In the genomic region with DNA sequence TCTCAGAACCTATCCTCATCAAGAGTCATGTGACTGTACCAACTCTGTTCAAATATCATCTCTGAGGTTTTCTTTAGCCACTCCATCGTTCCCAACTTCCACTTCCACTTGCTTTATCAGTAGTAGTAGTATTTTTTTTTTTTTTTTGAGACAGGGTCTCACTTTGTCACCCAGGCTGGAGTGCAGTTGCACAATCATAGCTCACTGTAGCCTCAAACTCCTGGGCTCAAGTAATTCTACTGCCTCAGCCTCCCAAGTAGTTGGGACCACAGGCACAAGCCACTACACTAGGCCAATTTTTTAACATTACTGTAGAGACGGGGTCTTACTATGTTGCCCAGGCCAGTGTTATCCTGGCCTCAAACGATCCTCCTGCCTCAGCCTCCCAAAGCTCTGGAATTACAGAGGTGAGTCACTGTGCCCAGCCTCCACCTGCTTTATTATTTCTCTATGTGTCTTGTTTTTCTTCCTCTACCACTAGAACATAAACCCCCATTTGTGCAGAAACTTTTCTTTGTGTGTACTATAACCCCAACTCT, we compare ENCODE assay signal across 26 cellular contexts. TPM values are rescaled to one million over a fixed set of nuclear protein-coding genes. Genes with fewer than 3 reads are reported as not detected.
DNase-seq lines count a peak whose midpoint lies in the region; ATAC-seq, FAIRE-seq and TF ChIP-seq lines count a peak whose summit lies in the region.
"Had no signal": no experiment of that assay in that cellular context is flagged by ENCODE, and none has a peak within 500 bp of the region (broad histone marks: within the 10 kb centered on the region; RNA-seq: fewer than 3 reads in every experiment).

No MANE protein-coding gene starts in this region.

- TF ChIP-seq POLR2A in HepG2 (IDR thresholded peaks at IDR 0.05; ENCODE audit: insufficient read depth in 1 of 2, low read depth in 2 of 2, low read length in 2 of 2) (no peak), right lobe of liver (IDR thresholded peaks at IDR 0.05) (no peak)

- no peaks in the 10 kb centered on the region for H3K27me3 Mint-ChIP-seq in activated CD4-positive, alpha-beta T cell treated with anti-CD3 and anti-CD28 coated beads, Interleukin-2, amount 10 ng/mL, durations not matched to agents 24 days and 14 days
- H3K27me3 Mint-ChIP-seq: CD4-positive, alpha-beta memory T cell; IgD-negative memory B cell had no signal

- FAIRE-seq in HepG2 (lab: Jason Lieb, UNC): no peak
- FAIRE-seq: GM12878 had no signal

- no peaks in the 10 kb centered on the region for H3K9me3 ChIP-seq in HepG2 (ENCODE audit: low read length)
- no peaks in the 10 kb centered on the region for H3K9me3 ChIP-seq in right lobe of liver
- H3K9me3 ChIP-seq in osteoblast (ENCODE audit: low read depth, low read length): no peaks in the 10 kb centered on the region
- no peaks in the 10 kb centered on the region for H3K9me3 ChIP-seq in right cardiac atrium (ENCODE audit: control insufficient read depth, low read length)
- H3K9me3 ChIP-seq: BLaER1, Caco-2, HAP-1, SJSA1 had no signal

- H3K36me3 Mint-ChIP-seq in activated CD4-positive, alpha-beta T cell treated with anti-CD3 and anti-CD28 coated beads, Interleukin-2, amount 10 ng/mL, durations not matched to agents 24 days and 14 days (ENCODE audit: low read depth): peaks cover 66% of the 10 kb centered on the region

- BruUV-seq in HepG2 (replicated peaks; lab: Mats Ljungman, UMichigan): no TSS peak

- H3K4me2 ChIP-seq in HepG2 (ENCODE audit: low read depth, low read length) (no peak overlapping the region), osteoblast (ENCODE audit: insufficient read depth, low read length) (no peak overlapping the region)
- H3K4me2 ChIP-seq: BLaER1, PC-9 had no signal

- POLR2A ChIA-PET in HepG2 (lab: Yijun Ruan, JAX): no interaction called here

- H3K9me3 Mint-ChIP-seq in activated CD4-positive, alpha-beta T cell treated with anti-CD3 and anti-CD28 coated beads, Interleukin-2, amount 10 ng/mL, durations not matched to agents 24 days and 14 days: no peaks in the 10 kb centered on the region
- H3K9me3 Mint-ChIP-seq: IgD-negative memory B cell had no signal

- H3K4me1 Mint-ChIP-seq in activated CD4-positive, alpha-beta T cell treated with anti-CD3 and anti-CD28 coated beads, Interleukin-2, amount 10 ng/mL, durations not matched to agents 24 days and 14 days: peaks cover 68% of the 10 kb centered on the region

- no peak overlapping the region for H3K4me3 ChIP-seq in HepG2 (replicated peaks in 1 of 3; ENCODE audit: insufficient read depth in 1 of 3, low read depth in 2 of 3, low read length in 3 of 3)
- no peak overlapping the region for H3K4me3 ChIP-seq in right lobe of liver
- H3K4me3 ChIP-seq in osteoblast (ENCODE audit: insufficient read depth, low read length): no peak overlapping the region
- H3K4me3 ChIP-seq in right cardiac atrium (ENCODE audit: low read length): no peak overlapping the region
- H3K4me3 ChIP-seq: BLaER1, GM12878, HAP-1, PC-9, SJSA1 had no signal

- peaks cover 9 to 52% of the 10 kb centered on the region in 2 experiments for H3K36me3 ChIP-seq in HepG2 (replicated peaks in 1 of 2; ENCODE audit: control insufficient read depth in 1 of 2, insufficient read depth in 2 of 2, low read length in 2 of 2)
- H3K36me3 ChIP-seq in right lobe of liver: no peaks in the 10 kb centered on the region
- H3K36me3 ChIP-seq in osteoblast (ENCODE audit: insufficient read depth, low read length): peaks cover 16% of the 10 kb centered on the region

- no peak for TF ChIP-seq RAD21 in HepG2 (CRISPR knock-in tag; IDR thresholded peaks at IDR 0.05)

- CTCF ChIA-PET in HepG2 (lab: Yijun Ruan, JAX; ENCODE audit: low intra/inter-chr PET ratio, low total read pairs): no interaction called here

- H3K4me1 ChIP-seq in HepG2 (ENCODE audit: insufficient read depth, low read length): peaks cover 29% of the 10 kb centered on the region
- no peaks in the 10 kb centered on the region for H3K4me1 ChIP-seq in right lobe of liver
- H3K4me1 ChIP-seq in osteoblast (ENCODE audit: insufficient read depth, low read length): peaks cover 21% of the 10 kb centered on the region
- H3K4me1 ChIP-seq in right cardiac atrium (ENCODE audit: control insufficient read depth, insufficient read depth, low read length): no peaks in the 10 kb centered on the region

- TF ChIP-seq CTCF in HepG2 (CRISPR knock-in tag; IDR thresholded peaks at IDR 0.05) (no peak), right lobe of liver (IDR thresholded peaks at IDR 0.05) (no peak), osteoblast (IDR thresholded peaks at IDR 0.05; ENCODE audit: extremely low read depth, low read depth, low read length) (no peak)

- H3K27ac Mint-ChIP-seq in activated CD4-positive, alpha-beta T cell treated with anti-CD3 and anti-CD28 coated beads, Interleukin-2, amount 10 ng/mL, durations not matched to agents 24 days and 14 days: peak overlapping the region; percentile 7
- H3K27ac Mint-ChIP-seq: IgD-negative memory B cell had no signal

- intact Hi-C loops in activated CD4-positive, alpha-beta T cell treated with anti-CD3 and anti-CD28 coated beads, Interleukin-2, amount 10 ng/mL, durations not matched to agents 24 days and 14 days (cut with micrococcal nuclease): no loop called here
- intact Hi-C loops in HepG2 (cut with micrococcal nuclease; ENCODE audit: unreplicated experiment): no loop called here
- intact Hi-C loops in right lobe of liver (cut with DNase I): loop anchor here in 1 of 2 donors (10.0 kb wide), 1 partner anchor 276 kb away; no protein-coding TSS in a partner anchor
- intact Hi-C loops in right cardiac atrium (cut with DNase I): loop anchor here (5.0 to 10.0 kb wide), 2 partner anchors 276 to 279 kb away; no protein-coding TSS in a partner anchor

- no peak overlapping the region for H3K9ac ChIP-seq in HepG2 (ENCODE audit: insufficient read depth, low read depth, low read length)
- H3K9ac ChIP-seq: BLaER1 had no signal

- in situ Hi-C loops in HepG2 (cut with HindIII; ENCODE audit: extremely low pct_ligation_motif_present, low pct_unique_long_range_greater_than_20kb): loop anchor here (5.0 kb wide), 1 partner anchor 279 kb away; no protein-coding TSS in a partner anchor

- no peaks in the 10 kb centered on the region for H4K20me1 ChIP-seq in HepG2 (ENCODE audit: insufficient read depth, low read length)
- no peaks in the 10 kb centered on the region for H4K20me1 ChIP-seq in osteoblast (ENCODE audit: insufficient read depth, low read length)

- no peak overlapping the region for H3K4me3 Mint-ChIP-seq in activated CD4-positive, alpha-beta T cell treated with anti-CD3 and anti-CD28 coated beads, Interleukin-2, amount 10 ng/mL, durations not matched to agents 24 days and 14 days
- H3K4me3 Mint-ChIP-seq: CD4-positive, alpha-beta memory T cell; IgD-negative memory B cell had no signal

- H3K79me2 ChIP-seq in HepG2 (ENCODE audit: insufficient read depth, low read length) (peaks cover 48% of the 10 kb centered on the region), osteoblast (ENCODE audit: insufficient read depth, low read length) (peaks cover 84% of the 10 kb centered on the region)

- H3K27ac ChIP-seq in HepG2 (ENCODE audit: extremely low read length, insufficient read depth, low read length) (no peak overlapping the region), right lobe of liver (no peak overlapping the region), osteoblast (ENCODE audit: low read depth, low read length) (no peak overlapping the region), right cardiac atrium (ENCODE audit: low read length) (no peak overlapping the region)
- H3K27ac ChIP-seq: BLaER1, PC-9, SJSA1 had no signal

- H2AFZ ChIP-seq in HepG2 (ENCODE audit: low read length) (no peak overlapping the region), osteoblast (ENCODE audit: low read length) (peak overlapping the region; percentile 61)
- H2AFZ ChIP-seq: PC-9 had no signal

- TF ChIP-seq EP300 in HepG2 (IDR thresholded peaks at IDR 0.05; ENCODE audit: low read depth in 2 of 2, low read length in 2 of 2) (no peak), HepG2 (CRISPR knock-in tag; IDR thresholded peaks at IDR 0.05; ENCODE audit: borderline replicate concordance) (no peak)

- H3K27me3 ChIP-seq in HepG2 (ENCODE audit: control insufficient read depth in 1 of 2, insufficient read depth in 2 of 2, low read length in 2 of 2) (no peaks in the 10 kb centered on the region), right lobe of liver (no peaks in the 10 kb centered on the region), osteoblast (ENCODE audit: insufficient read depth, low read length) (no peaks in the 10 kb centered on the region), right cardiac atrium (ENCODE audit: control insufficient read depth, insufficient read depth) (no peaks in the 10 kb centered on the region)
- H3K27me3 ChIP-seq: BLaER1, SJSA1 had no signal

- peak; percentile 54 for DNase-seq in activated CD4-positive, alpha-beta T cell treated with anti-CD3 and anti-CD28 coated beads, Interleukin-2, amount 10 ng/mL, durations not matched to agents 24 days and 14 days
- DNase-seq in activated CD4-positive, alpha-beta T cell treated with anti-CD3 and anti-CD28 coated beads for 1 hour: no peak
- no peak for DNase-seq in HepG2 (ENCODE audit: low spot score)
- no peak for DNase-seq in right lobe of liver
- DNase-seq in OCI-M1 (lab: John Stamatoyannopoulos, UW): peak; percentile 58
- DNase-seq in osteoblast (ENCODE audit: insufficient read length, low spot score, missing footprints): no peak
- DNase-seq in right cardiac atrium: no peak
- DNase-seq: Caco-2; CD4-positive, alpha-beta memory T cell; EL; GDM1; GOT3; NCI-H1105 treated with DMSO at 0.1 percent for 48 hours; NCI-H2029; NCI-H446; NCI-H524 treated with DMSO at 0.1 percent for 48 hours; NCI-H774; NK-92 treated with Interleukin-12 subunit alpha and Interleukin-12 subunit beta, amount 100 ng/mL, for 24 hours; PC-9 had no signal

- WGBS in HepG2 (ENCODE audit: low lambda C conversion rate): 80% methylated on average over 3 of the region's 3 CpGs
- 80% methylated on average over 2 of the region's 3 CpGs for WGBS in right lobe of liver (ENCODE audit: insufficient coverage, low coverage, low lambda C conversion rate, missing lambda C conversion rate)
- 83% methylated on average over 3 of the region's 3 CpGs for WGBS in right cardiac atrium

- no peak for ATAC-seq in HepG2
- no peak for ATAC-seq in right lobe of liver
- ATAC-seq in right cardiac atrium: no peak
- no peak for ATAC-seq in HG02798 (IDR thresholded peaks at IDR 0.05; ENCODE audit: poor library complexity, unreplicated experiment)
- ATAC-seq: Right ventricle myocardium inferior had no signal

RNA-seq across cellular contexts. Expression of gene NCAPG2, which starts 5.9 kb away (rescaled TPM):
- 94.6 and 96.3 TPM in 2 replicates for total RNA-seq in activated CD4-positive, alpha-beta T cell treated with anti-CD3 and anti-CD28 coated beads, Interleukin-2, amount 10 ng/mL, durations not matched to agents 24 days and 14 days
- total RNA-seq in HepG2 (2016; rRNA removed; fragmentation: Illumina TruSeq; extraction: Trizol) (30.7 and 46.3 TPM in 2 replicates), right lobe of liver (1 to 10 TPM; 2.7 to 4.8 (median 4.2) TPM), osteoblast (8.0 TPM in 2 replicates), right cardiac atrium (1 to 10 TPM; 5.3 to 8.5 (median 6.8) TPM)
- 4.3 and 4.9 TPM in 2 replicates for total RNA-seq in HepG2 (2016; cell fraction: cytosol; rRNA removed; fragmentation: Illumina TruSeq; extraction: Trizol; ENCODE audit: low read depth)
- 31.3 and 48.9 TPM in 2 replicates for total RNA-seq in HepG2 (2016; cell fraction: insoluble cytoplasmic fraction; rRNA removed; fragmentation: Illumina TruSeq; extraction: Trizol)
- total RNA-seq in HepG2 (2016; cell fraction: membrane; rRNA removed; fragmentation: Illumina TruSeq; extraction: Trizol): 10.3 and 10.6 TPM in 2 replicates
- 33.8 and 35.6 TPM in 2 replicates for total RNA-seq in HepG2 (2016; cell fraction: nucleus; rRNA removed; fragmentation: Illumina TruSeq; extraction: Trizol)
- polyA plus RNA-seq in HepG2 (2011; rRNA removed) (10.4 and 15.1 TPM in 2 replicates), right cardiac atrium (2.3 TPM)
- 10.6 and 12.1 TPM in 2 replicates for polyA plus RNA-seq in HepG2 (2011; cell fraction: cytosol; rRNA removed)
- polyA plus RNA-seq in HepG2 (2011; cell fraction: nucleus; rRNA removed): 14.6 and 15.9 TPM in 2 replicates
- 9.7 and 17.7 TPM in 2 replicates for polyA plus RNA-seq in HepG2 (2012)
- polyA plus RNA-seq in HepG2 (2016; cell fraction: cytosol; fragmentation: Illumina TruSeq; extraction: Trizol; ENCODE audit: low read depth): 0.87 and 1.1 TPM in 2 replicates
- polyA plus RNA-seq in HepG2 (2016; cell fraction: insoluble cytoplasmic fraction; fragmentation: Illumina TruSeq; extraction: Trizol; ENCODE audit: low read depth): 41.4 and 43.6 TPM in 2 replicates
- 3.0 and 3.9 TPM in 2 replicates for polyA plus RNA-seq in HepG2 (2016; cell fraction: membrane; fragmentation: Illumina TruSeq; extraction: Trizol; ENCODE audit: low read depth)
- 40.5 and 41.8 TPM in 2 replicates for polyA plus RNA-seq in HepG2 (2016; cell fraction: nucleus; fragmentation: Illumina TruSeq; extraction: Trizol; ENCODE audit: insufficient read depth, low read depth)
- 50.3 and 124 TPM in 2 replicates for polyA minus RNA-seq in HepG2 (2011; rRNA and poly(A)+ RNA removed; ENCODE audit: low replicate concordance)
- polyA minus RNA-seq in HepG2 (2011; cell fraction: cytosol; rRNA and poly(A)+ RNA removed): 9.1 and 16.4 TPM in 2 replicates
- 27.6 and 33.7 TPM in 2 replicates for polyA minus RNA-seq in HepG2 (2011; cell fraction: nucleus; rRNA and poly(A)+ RNA removed)

Comparison
In these comparisons a context has a peak if more than half of its experiments do, and no peak if none do; other contexts are left out.
1. DNase-seq: peak in activated CD4-positive, alpha-beta T cell treated with anti-CD3 and anti-CD28 coated beads, Interleukin-2, amount 10 ng/mL, durations not matched to agents 24 days and 14 days (single experiment) and OCI-M1 (single experiment); none in activated CD4-positive, alpha-beta T cell treated with anti-CD3 and anti-CD28 coated beads for 1 hour (single experiment), HepG2 (single experiment), right lobe of liver (0 of 3), osteoblast (single experiment) and right cardiac atrium (0 of 3).
2. intact Hi-C loops: an anchor here in right cardiac atrium (5.0 to 10.0 kb wide); none called in activated CD4-positive, alpha-beta T cell treated with anti-CD3 and anti-CD28 coated beads, Interleukin-2, amount 10 ng/mL, durations not matched to agents 24 days and 14 days and HepG2.